20 cellular contexts compared by ENCODE assay signal in genomic region chr17:77119668-77120301, GRCh38. TPM values are rescaled to one million over a fixed set of nuclear protein-coding genes. Genes with fewer than 3 reads are reported as not detected.
DNase-seq lines count a peak whose midpoint lies in the region; ATAC-seq and TF ChIP-seq lines count a peak whose summit lies in the region.
"Had no signal": no experiment of that assay in that cellular context is flagged by ENCODE, and none has a peak within 500 bp of the region (broad histone marks: within the 10 kb centered on the region; RNA-seq: fewer than 3 reads in every experiment).

No MANE protein-coding gene starts in this region.

- H3K4me1 ChIP-seq in right lobe of liver (peaks cover 0 to 5% (median 1%) of the 10 kb centered on the region in 4 donors), skeletal muscle tissue (ENCODE audit: control insufficient read depth in 3 of 3, insufficient read depth in 3 of 3, low read length in 3 of 3) (peaks cover 26 to 32% (median 28%) of the 10 kb centered on the region in 3 donors)

- H3K9me3 Mint-ChIP-seq in activated naive CD4-positive, alpha-beta T cell treated with anti-CD3 and anti-CD28 coated beads, Interleukin-2, amount 50 U/mL, for 24 hours, result no peaks in the 10 kb centered on the region
- H3K9me3 Mint-ChIP-seq: activated T-helper 17 cell treated with anti-CD3 and anti-CD28 coated beads, Interleukin-2, amount 50 U/mL, for 72 hours; H9 had no signal

- ATAC-seq in right lobe of liver (no peak), left colon (no peak), HG03342 (IDR thresholded peaks at IDR 0.05; ENCODE audit: unreplicated experiment) (no peak)
- ATAC-seq: activated CD4-positive, alpha-beta T cell treated with anti-CD3 and anti-CD28 coated beads for 36 hours; activated T-helper 17 cell treated with anti-CD3 and anti-CD28 coated beads, Interleukin-2, amount 50 U/mL, for 72 hours; esophagus mucosa; GM12878 had no signal

- H3K27ac ChIP-seq in angular gyrus (ENCODE audit: low read depth, low read length) (peak overlapping the region; percentile 70), right lobe of liver (peak overlapping the region in 2 of 3 donors; percentile 21 to 33), skeletal muscle tissue (ENCODE audit: low read depth, low read length) (peak overlapping the region; percentile 59)
- H3K27ac ChIP-seq: BLaER1 had no signal

- no peak overlapping the region for H3K4me3 ChIP-seq in right lobe of liver
- no peak overlapping the region for H3K4me3 ChIP-seq in skeletal muscle tissue (ENCODE audit: low read length in 3 of 3)
- H3K4me3 ChIP-seq: BLaER1, GM12878, smooth muscle cell had no signal

- no peak for TF ChIP-seq POLR2A in right lobe of liver (IDR thresholded peaks at IDR 0.05)

- 50% methylated on average over 9 of the region's 10 CpGs for WGBS in right lobe of liver (ENCODE audit: insufficient coverage, low coverage, low lambda C conversion rate, missing lambda C conversion rate)

- no peaks in the 10 kb centered on the region for H3K27me3 Mint-ChIP-seq in activated naive CD4-positive, alpha-beta T cell treated with anti-CD3 and anti-CD28 coated beads, Interleukin-2, amount 50 U/mL, for 24 hours
- H3K27me3 Mint-ChIP-seq: activated CD4-positive, alpha-beta T cell treated with anti-CD3 and anti-CD28 coated beads for 36 hours; activated T-helper 17 cell treated with anti-CD3 and anti-CD28 coated beads, Interleukin-2, amount 50 U/mL, for 72 hours had no signal

- H3K27me3 ChIP-seq in right lobe of liver (no peaks in the 10 kb centered on the region), skeletal muscle tissue (ENCODE audit: control insufficient read depth in 3 of 3, insufficient read depth in 3 of 3, low read length in 3 of 3) (no peaks in the 10 kb centered on the region)
- H3K27me3 ChIP-seq: BLaER1 had no signal

- H3K9me3 ChIP-seq in right lobe of liver, result no peaks in the 10 kb centered on the region
- no peaks in the 10 kb centered on the region for H3K9me3 ChIP-seq in skeletal muscle tissue (ENCODE audit: control insufficient read depth in 3 of 3, low read length in 3 of 3)
- H3K9me3 ChIP-seq: BLaER1 had no signal

- no peak for DNase-seq in activated naive CD4-positive, alpha-beta T cell treated with Interleukin-2 at 50 U/mL for 16 hours
- no peak for DNase-seq in right lobe of liver
- DNase-seq in left colon, result no peak
- no peak for DNase-seq in stimulated activated CD4-positive, alpha-beta T cell treated with anti-CD3 and anti-CD28 coated beads, Interleukin-1b, Interleukin-23, amount 100 ng/mL, for 48 hours
- DNase-seq: activated CD4-positive, alpha-beta T cell treated with anti-CD3 and anti-CD28 coated beads for 36 hours; GF-D8; H9; NCI-H1694; NCI-H2227 treated with DMSO at 0.1 percent for 48 hours; NK-92 treated with Interleukin-12 subunit alpha and Interleukin-12 subunit beta, amount 100 ng/mL, for 24 hours; stimulated activated CD4-positive, alpha-beta T cell treated with anti-CD3 and anti-CD28 coated beads, Interleukin-4, amount 100 ng/mL, for 4 hours had no signal

- peak overlapping the region in 1 of 3 donors; percentile 20 for H3K9ac ChIP-seq in skeletal muscle tissue (ENCODE audit: low read depth in 1 of 3, low read length in 3 of 3)
- H3K9ac ChIP-seq: BLaER1 had no signal

- no peak for TF ChIP-seq CTCF in right lobe of liver (IDR thresholded peaks at IDR 0.05)

- peak overlapping the region; percentile 30 for H3K27ac Mint-ChIP-seq in activated naive CD4-positive, alpha-beta T cell treated with anti-CD3 and anti-CD28 coated beads, Interleukin-2, amount 50 U/mL, for 24 hours
- H3K27ac Mint-ChIP-seq: activated CD4-positive, alpha-beta T cell treated with anti-CD3 and anti-CD28 coated beads for 36 hours; activated T-helper 17 cell treated with anti-CD3 and anti-CD28 coated beads, Interleukin-2, amount 50 U/mL, for 72 hours had no signal

- H3K4me3 Mint-ChIP-seq in activated naive CD4-positive, alpha-beta T cell treated with anti-CD3 and anti-CD28 coated beads, Interleukin-2, amount 50 U/mL, for 24 hours, result no peak overlapping the region
- H3K4me3 Mint-ChIP-seq: activated CD4-positive, alpha-beta T cell treated with anti-CD3 and anti-CD28 coated beads for 36 hours; activated T-helper 17 cell treated with anti-CD3 and anti-CD28 coated beads, Interleukin-2, amount 50 U/mL, for 72 hours; H9 had no signal

- no peaks in the 10 kb centered on the region for H3K36me3 Mint-ChIP-seq in activated naive CD4-positive, alpha-beta T cell treated with anti-CD3 and anti-CD28 coated beads, Interleukin-2, amount 50 U/mL, for 24 hours

- intact Hi-C loops in right lobe of liver (cut with DNase I) (no loop called here), left colon (cut with DNase I, micrococcal nuclease) (no loop called here)

- H3K4me1 Mint-ChIP-seq in activated naive CD4-positive, alpha-beta T cell treated with anti-CD3 and anti-CD28 coated beads, Interleukin-2, amount 50 U/mL, for 24 hours, result peaks cover 11% of the 10 kb centered on the region
- H3K4me1 Mint-ChIP-seq: H9 had no signal

- H3K36me3 ChIP-seq in right lobe of liver, result no peaks in the 10 kb centered on the region
- no peaks in the 10 kb centered on the region for H3K36me3 ChIP-seq in skeletal muscle tissue (ENCODE audit: control insufficient read depth in 3 of 3, insufficient read depth in 3 of 3, low read length in 3 of 3)
- H3K36me3 ChIP-seq: BLaER1 had no signal

RNA-seq across cellular contexts. Expression of gene SEC14L1, which starts 21.0 kb away (rescaled TPM):
- total RNA-seq in right lobe of liver (10 to 100 TPM; 21.5 to 44.4 (median 24.9) TPM), skeletal muscle tissue (83.5 TPM), left colon (10 to 100 TPM; 30.4 to 48.2 TPM)
